In the genomic region with DNA sequence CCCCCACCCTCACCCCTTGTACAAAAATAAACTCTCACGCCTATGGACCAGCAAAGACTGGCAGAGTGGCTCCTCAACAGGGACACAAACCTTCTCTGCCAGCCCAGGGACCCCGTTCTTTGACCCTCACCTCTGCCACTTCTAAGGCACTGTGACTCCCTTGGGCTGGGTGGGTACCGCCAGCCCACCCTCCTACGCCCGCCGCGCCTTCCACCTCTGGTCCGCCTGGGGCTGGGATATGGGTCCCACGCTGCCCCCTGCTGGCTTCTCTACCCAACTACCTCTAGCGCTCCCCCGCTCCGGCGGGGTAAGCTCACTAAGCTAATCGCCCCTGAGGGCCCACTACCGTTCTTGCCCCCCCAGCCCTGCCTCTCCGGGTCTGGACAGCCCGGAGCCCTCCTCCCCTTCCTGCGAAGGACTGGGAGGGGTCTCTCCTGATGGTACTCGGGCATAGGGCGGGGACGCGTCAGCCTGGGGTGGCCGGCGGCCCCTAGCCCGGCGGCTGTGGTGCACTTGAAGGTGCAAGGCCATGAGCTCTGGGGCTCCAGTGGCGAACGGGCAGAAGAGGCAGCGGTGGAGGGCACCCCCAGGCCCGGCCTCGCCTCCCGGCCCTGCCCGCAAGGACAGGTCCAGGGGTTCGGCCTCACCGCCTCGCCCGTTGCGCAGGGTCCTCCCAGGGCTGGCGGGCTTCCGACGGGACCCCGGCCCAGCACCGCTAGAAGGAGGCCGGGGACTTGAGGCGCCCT, we compare ENCODE assay signal across 8 cellular contexts. TPM values are rescaled to one million over a fixed set of nuclear protein-coding genes. Genes with fewer than 3 reads are reported as not detected.
A peak's percentile ranks its signal among the peaks of the same experiment; 100 is the strongest.
DNase-seq lines count a peak whose midpoint lies in the region; ATAC-seq and TF ChIP-seq lines count a peak whose summit lies in the region.

No MANE protein-coding gene starts in this region.

- DNase-seq in CD4-positive, alpha-beta T cell = no peak
- DNase-seq in KBM-7 (peak; percentile 41), brain microvascular endothelial cell (no peak), mesendoderm (peak; percentile 64), GM19240 (ENCODE audit: insufficient read length, low spot score) (no peak), GM19238 (ENCODE audit: insufficient read length, low spot score) (no peak)

- H3K27me3 Mint-ChIP-seq in CD4-positive, alpha-beta T cell = no peaks in the 10 kb centered on the region

- H3K9ac ChIP-seq in mesendoderm (ENCODE audit: low read length) = no peak overlapping the region

- no peak for ATAC-seq in CD4-positive, alpha-beta T cell (ENCODE audit: poor library complexity)
- no peak for ATAC-seq in GM21576 (IDR thresholded peaks at IDR 0.05; ENCODE audit: unreplicated experiment)
- ATAC-seq in GM21723 (IDR thresholded peaks at IDR 0.05; ENCODE audit: unreplicated experiment) = no peak

- H3K27ac Mint-ChIP-seq in CD4-positive, alpha-beta T cell = no peak overlapping the region

- H3K36me3 Mint-ChIP-seq in CD4-positive, alpha-beta T cell (ENCODE audit: low read depth) = peaks cover 12% of the 10 kb centered on the region

- H3K23ac ChIP-seq in mesendoderm (ENCODE audit: low read length) = no peak overlapping the region

- H2BK5ac ChIP-seq in mesendoderm (ENCODE audit: low read length) = no peak overlapping the region

- H4K8ac ChIP-seq in mesendoderm (ENCODE audit: low read depth, low read length) = no peak overlapping the region

- no peak overlapping the region for H4K5ac ChIP-seq in mesendoderm (ENCODE audit: low read length)

- H3K4ac ChIP-seq in mesendoderm (ENCODE audit: low read depth, low read length) = no peak overlapping the region

- no peak overlapping the region for H2BK120ac ChIP-seq in mesendoderm (ENCODE audit: low read depth, low read length)

- intact Hi-C loops in CD4-positive, alpha-beta T cell (cut with DNase I, micrococcal nuclease) = no loop called here

- H3K4me1 Mint-ChIP-seq in CD4-positive, alpha-beta T cell (ENCODE audit: low read depth) = peaks cover 39% of the 10 kb centered on the region

- no peaks in the 10 kb centered on the region for H3K9me3 ChIP-seq in CD4-positive, alpha-beta T cell (ENCODE audit: control insufficient read depth, low read length)

- no peak overlapping the region for H3K18ac ChIP-seq in mesendoderm (ENCODE audit: low read length)

- no peak overlapping the region for H3K56ac ChIP-seq in mesendoderm (ENCODE audit: low read length)

- no peak overlapping the region for H2BK15ac ChIP-seq in mesendoderm (replicated peaks; ENCODE audit: low read depth)

- no peaks in the 10 kb centered on the region for H3K79me2 ChIP-seq in mesendoderm (ENCODE audit: control insufficient read depth, insufficient read depth, low read length)

- H2AK5ac ChIP-seq in mesendoderm (ENCODE audit: low read length) = no peak overlapping the region

- no peaks in the 10 kb centered on the region for H3K9me3 Mint-ChIP-seq in CD4-positive, alpha-beta T cell

- no peak overlapping the region for H3K4me2 ChIP-seq in mesendoderm (ENCODE audit: low read length)

- H3K27ac ChIP-seq in CD4-positive, alpha-beta T cell (ENCODE audit: low read depth, low read length) = no peak overlapping the region
- H3K27ac ChIP-seq in brain microvascular endothelial cell (no peak overlapping the region), mesendoderm (ENCODE audit: low read depth, low read length) (no peak overlapping the region)

- peak; percentile 24 for TF ChIP-seq CTCF in CD4-positive, alpha-beta T cell (IDR thresholded peaks at IDR 0.05)
- TF ChIP-seq CTCF in brain microvascular endothelial cell (IDR thresholded peaks at IDR 0.05; ENCODE audit: low read depth, low read length, missing control alignments) = peak; percentile 75

- H3K4me1 ChIP-seq in mesendoderm (ENCODE audit: control insufficient read depth, low read depth, low read length) = peaks cover 12% of the 10 kb centered on the region

- H3K4me3 ChIP-seq in brain microvascular endothelial cell (ENCODE audit: low read depth, low read length) (no peak overlapping the region), mesendoderm (ENCODE audit: low read length) (no peak overlapping the region)

- H3K36me3 ChIP-seq in brain microvascular endothelial cell (replicated peaks) (peaks cover 20% of the 10 kb centered on the region), mesendoderm (ENCODE audit: control insufficient read depth, insufficient read depth, low read length) (peaks cover 10% of the 10 kb centered on the region)

- WGBS in mesendoderm (ENCODE audit: extremely low coverage, insufficient coverage, low lambda C conversion rate) = no CpG with 5 or more reads among the region's 45 CpGs

- H3K27me3 ChIP-seq in CD4-positive, alpha-beta T cell (ENCODE audit: control insufficient read depth, insufficient read depth, low read length) = no peaks in the 10 kb centered on the region
- no peaks in the 10 kb centered on the region for H3K27me3 ChIP-seq in brain microvascular endothelial cell (replicated peaks)
- no peaks in the 10 kb centered on the region for H3K27me3 ChIP-seq in mesendoderm (ENCODE audit: insufficient read depth, low read length, poor library complexity)

- in situ Hi-C loops in KBM-7 (cut with MboI; ENCODE audit: low pct_unique_long_range_greater_than_20kb, low sequenced_read_pairs) = no loop called here
- in situ Hi-C loops in brain microvascular endothelial cell (cut with HindIII; ENCODE audit: low pct_ligation_motif_present, low sequenced_read_pairs) = no loop called here

- H3K4me3 Mint-ChIP-seq in CD4-positive, alpha-beta T cell = no peak overlapping the region

- CTCF ChIA-PET in CD4-positive, alpha-beta T cell (lab: Charles Lee) = interaction anchor here (1.7 to 4.8 kb wide), 3 partner anchors 14 to 23 kb away, joined by 5 to 51 read pairs (median 48); no protein-coding TSS in a partner anchor

- peaks cover 8% of the 10 kb centered on the region for H3K79me1 ChIP-seq in mesendoderm (ENCODE audit: low read length)

- POLR2A ChIA-PET in CD4-positive, alpha-beta T cell (lab: Charles Lee) = no interaction called here

RNA-seq across cellular contexts. Expression of a gene that starts 8.1 kb away (rescaled TPM):
- total RNA-seq in CD4-positive, alpha-beta T cell = 10 to 100 TPM; 15.2 to 15.5 TPM
- 43.6 TPM for polyA plus RNA-seq in mesendoderm (2013, experiment 1 of 2)
- polyA plus RNA-seq in mesendoderm (2013, experiment 2 of 2) = 45.1 TPM

RNA-seq across cellular contexts. Expression of a gene that starts 10.5 kb away (rescaled TPM):
- total RNA-seq in CD4-positive, alpha-beta T cell = not detected
- 1.1 TPM for polyA plus RNA-seq in mesendoderm (2013, experiment 1 of 2)
- polyA plus RNA-seq in mesendoderm (2013, experiment 2 of 2) = 1.2 TPM

RNA-seq across cellular contexts. Expression of a gene that starts 20.3 kb away (rescaled TPM):
- 1 to 10 TPM; 1.2 to 1.3 TPM for total RNA-seq in CD4-positive, alpha-beta T cell
- 29.5 TPM for polyA plus RNA-seq in mesendoderm (2013, experiment 1 of 2)
- 26.2 TPM for polyA plus RNA-seq in mesendoderm (2013, experiment 2 of 2)

RNA-seq across cellular contexts. Expression of a gene that starts 32.7 kb away (rescaled TPM):
- not detected for total RNA-seq in CD4-positive, alpha-beta T cell
- polyA plus RNA-seq in mesendoderm (2013, experiment 1 of 2) = not detected
- polyA plus RNA-seq in mesendoderm (2013, experiment 2 of 2) = not detected

RNA-seq across cellular contexts. Expression of a gene that starts 48.2 kb away (rescaled TPM):
- not detected for total RNA-seq in CD4-positive, alpha-beta T cell
- polyA plus RNA-seq in mesendoderm (2013, experiment 1 of 2) = not detected
- not detected for polyA plus RNA-seq in mesendoderm (2013, experiment 2 of 2)

Comparison
In these comparisons a context has a peak if more than half of its experiments do, and no peak if none do; other contexts are left out.
1. DNase-seq: peak in KBM-7 (single experiment) and mesendoderm (single experiment); none in CD4-positive, alpha-beta T cell (0 of 10), brain microvascular endothelial cell (single experiment), GM19240 (single experiment) and GM19238 (single experiment).